In the genomic region with DNA sequence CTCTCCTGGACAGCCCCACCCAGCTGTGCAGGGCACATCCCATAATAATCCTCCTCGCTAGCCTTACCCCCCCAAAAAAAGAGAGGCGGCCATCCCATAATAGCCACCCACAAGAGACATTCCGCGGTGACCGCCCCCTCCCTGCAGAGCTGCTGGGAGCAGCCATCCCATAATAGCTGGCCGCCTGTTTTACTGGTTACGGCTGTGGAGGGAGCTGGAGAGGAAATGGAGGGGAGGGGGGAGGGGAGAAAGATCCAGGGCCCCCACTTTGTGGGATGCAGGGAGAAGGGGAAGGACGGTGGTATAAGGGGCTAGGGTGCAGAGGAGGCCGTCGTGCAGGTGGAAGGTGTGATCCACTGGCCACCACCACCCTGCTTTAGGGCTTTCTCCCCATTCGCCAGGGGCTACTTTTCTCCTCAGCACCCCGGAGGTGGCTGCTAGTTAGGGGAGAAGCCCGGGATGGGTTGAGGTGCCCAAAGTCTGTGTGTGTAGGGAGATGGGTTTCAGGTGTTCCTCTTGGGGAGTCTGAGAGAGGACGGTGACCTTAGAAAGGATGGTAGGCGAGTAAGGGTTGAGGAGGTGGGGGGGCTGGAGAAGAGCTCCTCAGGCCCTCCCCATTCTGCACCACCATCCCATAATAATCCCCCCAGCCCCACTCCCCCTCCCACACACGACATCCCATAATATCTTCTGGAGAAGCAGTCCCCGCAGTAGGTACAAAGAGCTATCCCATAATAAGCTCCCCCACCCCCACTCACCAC, we compare ENCODE assay signal across 7 cellular contexts. TPM values are rescaled to one million over a fixed set of nuclear protein-coding genes. Genes with fewer than 3 reads are reported as not detected.
DNase-seq lines count a peak whose midpoint lies in the region; ATAC-seq, FAIRE-seq and TF ChIP-seq lines count a peak whose summit lies in the region.

No MANE protein-coding gene starts in this region.

- H3K4me3 ChIP-seq in SU-DHL-6 (ENCODE audit: insufficient read depth, low read length, poor library complexity, severe bottlenecking) = no peak overlapping the region
- peak overlapping the region in 1 of 2 donors; percentile 23 for H3K4me3 ChIP-seq in esophagus (ENCODE audit: low read depth in 1 of 2, low read length in 2 of 2)
- peak overlapping the region; percentile 45 to 61 for H3K4me3 ChIP-seq in mucosa of rectum (ENCODE audit: low read length in 2 of 2)
- peak overlapping the region in 3 of 4 donors; percentile 5 to 31 (median 21) for H3K4me3 ChIP-seq in upper lobe of left lung

- no peaks in the 10 kb centered on the region for H3K9me2 ChIP-seq in SU-DHL-6 (replicated peaks; ENCODE audit: insufficient read depth, low read length)

- H3F3A ChIP-seq in SU-DHL-6 (ENCODE audit: insufficient read depth) = peaks cover 40% of the 10 kb centered on the region

- ATAC-seq in upper lobe of left lung (ENCODE audit: low FRiP score in 2 of 2) = peak; percentile 30 to 58

- peak in 1 of 4 donors; percentile 6 for TF ChIP-seq POLR2A in upper lobe of left lung (IDR thresholded peaks at IDR 0.05)

- no peaks in the 10 kb centered on the region for H3K9me3 ChIP-seq in SU-DHL-6 (ENCODE audit: insufficient read depth, low read length)
- no peaks in the 10 kb centered on the region for H3K9me3 ChIP-seq in esophagus (ENCODE audit: control insufficient read depth in 2 of 2, insufficient read depth in 1 of 2, low read depth in 1 of 2, low read length in 1 of 2)
- no peaks in the 10 kb centered on the region for H3K9me3 ChIP-seq in mucosa of rectum (ENCODE audit: control insufficient read depth in 2 of 2, low read length in 2 of 2)
- no peaks in the 10 kb centered on the region for H3K9me3 ChIP-seq in upper lobe of left lung

- H3K9ac ChIP-seq in SU-DHL-6 (ENCODE audit: low read length) (peak overlapping the region; percentile 36; the same call in 1 of the 2 replicates), mucosa of rectum (ENCODE audit: low read depth in 1 of 2, low read length in 2 of 2) (peak overlapping the region; percentile 35 to 41)

- no peaks in the 10 kb centered on the region for H3K79me2 ChIP-seq in SU-DHL-6 (ENCODE audit: insufficient read depth, low read length)

- peak overlapping the region; percentile 53 for H2AFZ ChIP-seq in SU-DHL-6 (ENCODE audit: low read depth, low read length, severe bottlenecking)

- DNase-seq in GM10266 (ENCODE audit: extremely low spot score) (peak; percentile 54), NCI-H1417 treated with DMSO at 0.1 percent for 48 hours (lab: John Stamatoyannopoulos, UW) (peak; percentile 98), upper lobe of left lung (peak in 1 of 2 donors; percentile 75), D721Med (ENCODE audit: insufficient read length, low spot score) (no peak)

- H3K27ac ChIP-seq in SU-DHL-6 (ENCODE audit: low read depth, low read length) (peak overlapping the region; percentile 49; the same call in 1 of the 2 replicates), esophagus (ENCODE audit: low read depth in 2 of 2, low read length in 1 of 2) (peak overlapping the region; percentile 93 to 99), mucosa of rectum (ENCODE audit: low read depth in 2 of 2, low read length in 2 of 2) (peak overlapping the region; percentile 88 to 96), upper lobe of left lung (peak overlapping the region; percentile 69 to 97 (median 92))

- no peaks in the 10 kb centered on the region for H3K27me3 ChIP-seq in SU-DHL-6 (ENCODE audit: low read length)
- H3K27me3 ChIP-seq in esophagus (ENCODE audit: control insufficient read depth in 1 of 2, insufficient read depth in 2 of 2, low read length in 2 of 2) = no peaks in the 10 kb centered on the region
- H3K27me3 ChIP-seq in mucosa of rectum (ENCODE audit: control insufficient read depth in 2 of 2, insufficient read depth in 2 of 2, low read length in 2 of 2) = no peaks in the 10 kb centered on the region
- no peaks in the 10 kb centered on the region for H3K27me3 ChIP-seq in upper lobe of left lung

- TF ChIP-seq EP300 in upper lobe of left lung (IDR thresholded peaks at IDR 0.05) = no peak

- no peaks in the 10 kb centered on the region for H3K36me3 ChIP-seq in SU-DHL-6 (ENCODE audit: low read length)
- H3K36me3 ChIP-seq in esophagus (ENCODE audit: control insufficient read depth in 2 of 2, insufficient read depth in 2 of 2, low read length in 1 of 2) = no peaks in the 10 kb centered on the region
- no peaks in the 10 kb centered on the region for H3K36me3 ChIP-seq in mucosa of rectum (ENCODE audit: control insufficient read depth in 2 of 2, insufficient read depth in 2 of 2, low read length in 2 of 2)
- H3K36me3 ChIP-seq in upper lobe of left lung = no peaks in the 10 kb centered on the region

- WGBS in esophagus, 2 donors = 2 to 5% methylated on average over 12 to 17 of the region's 17 CpGs
- WGBS in upper lobe of left lung, 2 donors = 3 to 7% methylated on average over 13 to 17 of the region's 17 CpGs

- peak overlapping the region; percentile 25 for H3K4me2 ChIP-seq in SU-DHL-6 (ENCODE audit: low read depth, low read length, poor library complexity, severe bottlenecking)

- FAIRE-seq in D721Med (lab: Jason Lieb, UNC) = no peak

- H3K4me1 ChIP-seq in esophagus (ENCODE audit: control insufficient read depth in 2 of 2, insufficient read depth in 2 of 2, low read length in 1 of 2) (peaks cover 12 to 13% of the 10 kb centered on the region in 2 donors), mucosa of rectum (ENCODE audit: control insufficient read depth in 2 of 2, insufficient read depth in 2 of 2, low read length in 2 of 2) (peaks cover 31% of the 10 kb centered on the region in 2 donors), upper lobe of left lung (peaks cover 26 to 33% (median 30%) of the 10 kb centered on the region in 4 donors)

- TF ChIP-seq CTCF in GM10266 (IDR thresholded peaks at IDR 0.05; ENCODE audit: control insufficient read depth, insufficient read depth, low read depth, missing control alignments) (no peak), SU-DHL-6 (IDR thresholded peaks at IDR 0.05; ENCODE audit: insufficient read depth, low read length, poor library complexity, severe bottlenecking) (no peak), upper lobe of left lung (IDR thresholded peaks at IDR 0.05) (no peak), D721Med (IDR thresholded peaks at IDR 0.05; ENCODE audit: insufficient read depth, missing control alignments) (no peak)

- H4K20me1 ChIP-seq in SU-DHL-6 (ENCODE audit: low read depth, low read length) = no peaks in the 10 kb centered on the region

RNA-seq across cellular contexts. Expression of gene CHD4, which starts 6.0 kb away (rescaled TPM):
- polyA plus RNA-seq in esophagus = 100 to 1,000 TPM in 1 of 2 donors, 10 to 100 TPM in 1; 79.3 to 116 TPM
- total RNA-seq in upper lobe of left lung = 100 to 1,000 TPM; 165 to 267 (median 178) TPM

RNA-seq across cellular contexts. Expression of gene LPAR5, which starts 22.6 kb away (rescaled TPM):
- 10 to 100 TPM; 11.6 to 19.3 TPM for polyA plus RNA-seq in esophagus
- total RNA-seq in upper lobe of left lung = 1 to 10 TPM; 1.3 to 4.4 (median 2.9) TPM

RNA-seq across cellular contexts. Expression of gene ACRBP, which starts 34.0 kb away (rescaled TPM):
- polyA plus RNA-seq in esophagus = under 1 TPM; 0.32 to 0.84 TPM
- total RNA-seq in upper lobe of left lung = 10 to 100 TPM in 1 of 6 donors, 1 to 10 TPM in 5; 1.8 to 12.6 (median 5.9) TPM

RNA-seq across cellular contexts. Expression of gene NOP2, which starts 45.1 kb away (rescaled TPM):
- 10 to 100 TPM; 26.3 to 41.6 TPM for polyA plus RNA-seq in esophagus
- 10 to 100 TPM; 19.4 to 49.2 (median 36.6) TPM for total RNA-seq in upper lobe of left lung

RNA-seq across cellular contexts. Expression of gene ING4, which starts 49.7 kb away (rescaled TPM):
- polyA plus RNA-seq in esophagus = 10 to 100 TPM; 15.2 to 24.7 TPM
- 10 to 100 TPM; 24.3 to 79.6 (median 33.8) TPM for total RNA-seq in upper lobe of left lung
